In genomic region chr5:16427572-16427971, GRCh38 we compare ENCODE assay signal across 14 cellular contexts.
"Had no signal": no experiment of that assay in that cellular context is flagged by ENCODE, and none has a peak within 500 bp of the region (broad histone marks: within the 10 kb centered on the region; RNA-seq: fewer than 3 reads in every experiment).

No MANE protein-coding gene starts in this region.

- H3K36me3 Mint-ChIP-seq: activated naive CD4-positive, alpha-beta T cell treated with anti-CD3 and anti-CD28 coated beads, Interleukin-2, amount 10 ng/mL, durations not matched to agents 7 days and 5 days; naive thymus-derived CD4-positive, alpha-beta T cell had no signal

- H3K9me3 Mint-ChIP-seq: activated CD4-positive, alpha-beta T cell treated with anti-CD3 and anti-CD28 coated beads, Interleukin-2, amount 10 ng/mL, durations not matched to agents 7 days and 5 days; activated naive CD4-positive, alpha-beta T cell treated with anti-CD3 and anti-CD28 coated beads, Interleukin-2, amount 10 ng/mL, durations not matched to agents 7 days and 5 days; activated T-helper 2 cell treated with anti-CD3 and anti-CD28 coated beads, Interferon-gamma antibody, Interleukin-2, Interleukin-4, amounts not matched to agents 10 μg/mL and 5 μg/mL and 100 μg/mL, durations not matched to agents 14 hours and 24 hours and 36 hours; dendritic cell treated with granulocyte-macrophage colony-stimulating factor and Interleukin-4, amounts not matched to agents 40 ng/mL and 50 ng/mL, for 4 days; naive thymus-derived CD4-positive, alpha-beta T cell; T-helper 1 cell treated with Interleukin-12 subunit alpha and Interleukin-12 subunit beta and Interleukin-4 antibody, amounts not matched to agents 30 μg/mL and 1 μg/mL, for 36 hours had no signal

- H3K27ac ChIP-seq: adrenal gland, lower lobe of right lung had no signal

- H3K27ac Mint-ChIP-seq: activated naive CD4-positive, alpha-beta T cell treated with anti-CD3 and anti-CD28 coated beads, Interleukin-2, amount 10 ng/mL, durations not matched to agents 7 days and 5 days; activated T-helper 2 cell treated with anti-CD3 and anti-CD28 coated beads, Interferon-gamma antibody, Interleukin-2, Interleukin-4, amounts not matched to agents 10 μg/mL and 5 μg/mL and 100 μg/mL, durations not matched to agents 14 hours and 24 hours and 36 hours; dendritic cell treated with granulocyte-macrophage colony-stimulating factor and Interleukin-4, amounts not matched to agents 40 ng/mL and 50 ng/mL, for 4 days; naive thymus-derived CD4-positive, alpha-beta T cell; T-helper 1 cell treated with Interleukin-12 subunit alpha and Interleukin-12 subunit beta and Interleukin-4 antibody, amounts not matched to agents 30 μg/mL and 1 μg/mL, for 36 hours had no signal

- H3K4me3 ChIP-seq: adrenal gland, lower lobe of right lung had no signal

- ATAC-seq: esophagus mucosa; lower lobe of right lung; naive thymus-derived CD4-positive, alpha-beta T cell; stimulated activated naive CD8-positive, alpha-beta T cell treated with anti-CD3 and anti-CD28 coated beads, Interleukin-15, Interleukin-2, amounts not matched to agents 100 U/mL and 50 U/mL, for 24 hours had no signal

- DNase-seq: activated CD4-positive, alpha-beta T cell treated with anti-CD3 and anti-CD28 coated beads, Interleukin-2, amount 10 ng/mL, durations not matched to agents 7 days and 5 days; activated CD4-positive, CD25-positive, alpha-beta regulatory T cell; activated CD8-positive, alpha-beta memory T cell treated with anti-CD3 and anti-CD28 coated beads for 24 hours; activated naive CD4-positive, alpha-beta T cell treated with anti-CD3 and anti-CD28 coated beads, Interleukin-2, amount 10 ng/mL, durations not matched to agents 7 days and 5 days; adrenal gland; central memory CD4-positive, alpha-beta T cell; lower lobe of right lung; naive thymus-derived CD4-positive, alpha-beta T cell; stimulated activated CD4-positive, alpha-beta T cell treated with anti-CD3 and anti-CD28 coated beads, Interleukin-2, amount 100 ng/mL, for 48 hours; stimulated activated naive CD8-positive, alpha-beta T cell treated with anti-CD3 and anti-CD28 coated beads, Interleukin-15, Interleukin-2, amounts not matched to agents 100 U/mL and 50 U/mL, for 24 hours had no signal

- H3K27me3 Mint-ChIP-seq: dendritic cell treated with granulocyte-macrophage colony-stimulating factor and Interleukin-4, amounts not matched to agents 40 ng/mL and 50 ng/mL, for 4 days had no signal

- H3K4me3 Mint-ChIP-seq: activated CD4-positive, alpha-beta T cell treated with anti-CD3 and anti-CD28 coated beads, Interleukin-2, amount 10 ng/mL, durations not matched to agents 7 days and 5 days; activated naive CD4-positive, alpha-beta T cell treated with anti-CD3 and anti-CD28 coated beads, Interleukin-2, amount 10 ng/mL, durations not matched to agents 7 days and 5 days; dendritic cell treated with granulocyte-macrophage colony-stimulating factor and Interleukin-4, amounts not matched to agents 40 ng/mL and 50 ng/mL, for 4 days; naive thymus-derived CD4-positive, alpha-beta T cell; T-helper 1 cell treated with Interleukin-12 subunit alpha and Interleukin-12 subunit beta and Interleukin-4 antibody, amounts not matched to agents 30 μg/mL and 1 μg/mL, for 36 hours had no signal

- H3K4me1 ChIP-seq: adrenal gland, lower lobe of right lung had no signal

- H3K9me3 ChIP-seq: adrenal gland, lower lobe of right lung had no signal

- H3K27me3 ChIP-seq: adrenal gland had no signal

- H3K36me3 ChIP-seq: adrenal gland, lower lobe of right lung had no signal

- H3K4me1 Mint-ChIP-seq: activated CD4-positive, alpha-beta T cell treated with anti-CD3 and anti-CD28 coated beads, Interleukin-2, amount 10 ng/mL, durations not matched to agents 7 days and 5 days; activated naive CD4-positive, alpha-beta T cell treated with anti-CD3 and anti-CD28 coated beads, Interleukin-2, amount 10 ng/mL, durations not matched to agents 7 days and 5 days; naive thymus-derived CD4-positive, alpha-beta T cell had no signal
